In the genomic region with DNA sequence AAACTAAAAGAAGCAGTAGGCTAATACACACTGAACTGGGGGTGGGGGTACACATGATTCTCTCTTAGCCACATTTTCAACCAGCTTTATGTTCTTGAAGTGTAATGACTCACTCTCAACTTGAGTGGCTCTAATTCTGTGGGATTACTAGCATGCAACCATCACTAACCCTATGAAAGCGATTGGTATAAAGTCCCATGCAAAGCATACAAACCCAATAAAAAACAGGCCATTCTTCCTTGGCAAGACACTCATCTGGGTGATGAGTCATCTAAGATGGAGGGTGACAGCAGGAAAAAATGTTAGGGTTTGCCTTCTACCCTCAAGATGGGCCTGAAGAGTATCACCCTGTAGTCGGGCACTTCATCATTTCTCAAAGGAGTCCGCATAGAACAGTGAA, we compare ENCODE assay signal across 1 cellular context.
A peak's percentile ranks its signal among the peaks of the same experiment; 100 is the strongest.
TF ChIP-seq lines count a peak whose summit lies in the region.

No MANE protein-coding gene starts in this region.

TF ChIP-seq in K562, 482 proteins besides CTCF, POLR2A, EP300 and RAD21:
- TF ChIP-seq ESRRB (CRISPR knock-in tag; IDR thresholded peaks at IDR 0.05; ENCODE audit: borderline replicate concordance), result no peak
- TF ChIP-seq, protein P1, sequence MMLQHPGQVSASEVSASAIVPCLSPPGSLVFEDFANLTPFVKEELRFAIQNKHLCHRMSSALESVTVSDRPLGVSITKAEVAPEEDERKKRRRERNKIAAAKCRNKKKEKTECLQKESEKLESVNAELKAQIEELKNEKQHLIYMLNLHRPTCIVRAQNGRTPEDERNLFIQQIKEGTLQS (IDR thresholded peaks at IDR 0.05), result peak; percentile 38; the same call in 1 of the 2 replicates
- TF ChIP-seq, protein P1 (CRISPR knock-in tag; conservative IDR thresholded peaks at IDR 0.05), result no peak
